ENCODE assay signal across 8 cellular contexts in genomic region chr1:204398197-204399125, GRCh38. TPM values are rescaled to one million over a fixed set of nuclear protein-coding genes. Genes with fewer than 3 reads are reported as not detected.
DNase-seq lines count a peak whose midpoint lies in the region; ATAC-seq, FAIRE-seq and TF ChIP-seq lines count a peak whose summit lies in the region.

No MANE protein-coding gene starts in this region.

- ATAC-seq in HG03097 (IDR thresholded peaks at IDR 0.05; ENCODE audit: low FRiP score, unreplicated experiment): peak; percentile 57

- H3K4me3 ChIP-seq in cardiac fibroblast (replicated peaks in 1 of 2; ENCODE audit: low read depth in 2 of 2, low read length in 2 of 2): no peak overlapping the region
- no peak overlapping the region for H3K4me3 ChIP-seq in kidney (ENCODE audit: low read length in 2 of 2)

- H3K27ac ChIP-seq in kidney (ENCODE audit: low read depth in 2 of 2, low read length in 2 of 2): no peak overlapping the region

- H3K9ac ChIP-seq in kidney (ENCODE audit: low read length in 2 of 2): no peak overlapping the region

- H3K9me3 ChIP-seq in kidney (ENCODE audit: control insufficient read depth in 1 of 2, low read length in 2 of 2): no peaks in the 10 kb centered on the region

- intact Hi-C loops in kidney (cut with DNase I): no loop called here

- peaks cover 0 to 9% of the 10 kb centered on the region in 2 donors for H3K36me3 ChIP-seq in kidney (ENCODE audit: control insufficient read depth in 1 of 2, insufficient read depth in 2 of 2, low read length in 2 of 2)

- peak; percentile 19 for DNase-seq in stimulated activated CD4-positive, alpha-beta T cell treated with anti-CD3 and anti-CD28 coated beads, Interleukin-12 subunit alpha, Interleukin-12 subunit beta, amount 100 ng/mL, for 4 hours
- DNase-seq in stimulated activated CD4-positive, alpha-beta T cell treated with anti-CD3 and anti-CD28 coated beads, Interleukin-4, amount 100 ng/mL, for 1 hour: no peak
- DNase-seq in NCI-H2107 (lab: John Stamatoyannopoulos, UW): peak; percentile 89
- peak; percentile 20 for DNase-seq in T-helper 9 cell
- DNase-seq in cardiac fibroblast (ENCODE audit: low read depth in 2 of 2): peak; percentile 71
- DNase-seq in kidney: peak; percentile 84
- peak; percentile 24 for DNase-seq in stimulated activated CD8-positive, alpha-beta memory T cell treated with anti-CD3 and anti-CD28 coated beads, Interleukin-15, amount 100 ng/mL, for 1 hour (ENCODE audit: low read depth)

- TF ChIP-seq CTCF in cardiac fibroblast (IDR thresholded peaks at IDR 0.05; ENCODE audit: low read depth, low read length) (peak; percentile 86), kidney (IDR thresholded peaks at IDR 0.05; ENCODE audit: borderline replicate concordance, extremely low read depth, insufficient read depth) (peak; percentile 73)

- H3K4me1 ChIP-seq in kidney (ENCODE audit: control insufficient read depth in 1 of 2, insufficient read depth in 1 of 2, low read depth in 1 of 2, low read length in 2 of 2): no peaks in the 10 kb centered on the region

- FAIRE-seq in kidney (lab: Jason Lieb, UNC): no peak

RNA-seq across cellular contexts. Expression of gene PPP1R15B, which starts 13.2 kb away (rescaled TPM):
- 41.6 TPM for total RNA-seq in kidney
- polyA plus RNA-seq in kidney (ENCODE audit: insufficient read depth, low read depth, low replicate concordance): 12.3 TPM

RNA-seq across cellular contexts. Expression of gene PLEKHA6, which starts 38.7 kb away (rescaled TPM):
- 65.1 TPM for total RNA-seq in kidney
- polyA plus RNA-seq in kidney (ENCODE audit: insufficient read depth, low read depth, low replicate concordance): 17.5 TPM
